8 cellular contexts compared by ENCODE assay signal in genomic region chr1:150926094-150926741, GRCh38. TPM values are rescaled to one million over a fixed set of nuclear protein-coding genes. Genes with fewer than 3 reads are reported as not detected.
A peak's percentile ranks its signal among the peaks of the same experiment; 100 is the strongest.
DNase-seq lines count a peak whose midpoint lies in the region; ATAC-seq and TF ChIP-seq lines count a peak whose summit lies in the region.

Gene SETDB1, plus strand, starts transcription at chr1:150926363. Its CDS starts 1,352 bp downstream, at chr1:150927715.

- peaks cover 37% of the 10 kb centered on the region for H3K36me3 Mint-ChIP-seq in activated CD4-positive, alpha-beta memory T cell treated with anti-CD3 and anti-CD28 coated beads for 36 hours

- DNase-seq in CD1c-positive myeloid dendritic cell (ENCODE audit: extremely low spot score) (peak; percentile 97), NCI-H82 treated with DMSO at 0.1 percent for 48 hours (lab: John Stamatoyannopoulos, UW; ENCODE audit: unreplicated experiment) (peak; percentile 99), dorsolateral prefrontal cortex (peak; percentile 85 to 93 (median 90))
- peak; percentile 98 for DNase-seq in activated CD4-positive, alpha-beta memory T cell treated with anti-CD3 and anti-CD28 coated beads for 36 hours
- DNase-seq in stimulated activated CD4-positive, alpha-beta T cell treated with anti-CD3 and anti-CD28 coated beads, Interleukin-4, amount 100 ng/mL, for 24 hours = peak; percentile 95

- H3K27me3 Mint-ChIP-seq in activated CD4-positive, alpha-beta memory T cell treated with anti-CD3 and anti-CD28 coated beads for 36 hours = no peaks in the 10 kb centered on the region

- H3K27me3 ChIP-seq in dorsolateral prefrontal cortex (no peaks in the 10 kb centered on the region), liver (ENCODE audit: control insufficient read depth in 4 of 4, insufficient read depth in 4 of 4, low read length in 3 of 4) (no peaks in the 10 kb centered on the region)

- H3K27ac Mint-ChIP-seq in activated CD4-positive, alpha-beta memory T cell treated with anti-CD3 and anti-CD28 coated beads for 36 hours = peak within 1 kb of the TSS; percentile 94

- H3K4me3 ChIP-seq in dorsolateral prefrontal cortex = peak within 1 kb of the TSS; percentile 47 to 94 (median 75)
- H3K4me3 ChIP-seq in liver (ENCODE audit: low read depth in 1 of 3, low read length in 3 of 3) = peak within 1 kb of the TSS; percentile 73 to 94 (median 86)

- TF ChIP-seq CTCF in dorsolateral prefrontal cortex (IDR thresholded peaks at IDR 0.05 in 54 of 56, conservative IDR thresholded peaks at IDR 0.05 in 2 of 56; ENCODE audit: low read depth in 1 of 56, partially characterized antibody in 56 of 56) (peak in 52 of 56 donors; percentile 20 to 71 (median 47)), liver (IDR thresholded peaks at IDR 0.05; ENCODE audit: low read depth, low read length, missing input control) (no peak)

- H3K9me3 Mint-ChIP-seq in activated CD4-positive, alpha-beta memory T cell treated with anti-CD3 and anti-CD28 coated beads for 36 hours = no peaks in the 10 kb centered on the region

- TF ChIP-seq RAD21 in liver (IDR thresholded peaks at IDR 0.05) = peak; percentile 52 to 54

- H3K9ac ChIP-seq in liver (ENCODE audit: low read depth in 1 of 2, low read length in 2 of 2) = peak within 1 kb of the TSS; percentile 57 to 74

- peaks cover 21% of the 10 kb centered on the region for H3K4me1 Mint-ChIP-seq in activated CD4-positive, alpha-beta memory T cell treated with anti-CD3 and anti-CD28 coated beads for 36 hours (ENCODE audit: low read depth)

- CTCF ChIA-PET in activated CD4-positive, alpha-beta memory T cell treated with anti-CD3 and anti-CD28 coated beads for 36 hours (lab: Charles Lee) = interaction anchor here (0.6 to 1.7 kb wide), 3 partner anchors 70 to 365 kb away, joined by 3 to 8 read pairs (median 3); no protein-coding TSS in a partner anchor

- POLR2A ChIA-PET in activated CD4-positive, alpha-beta memory T cell treated with anti-CD3 and anti-CD28 coated beads for 36 hours (lab: Charles Lee) = interaction anchor here (0.6 to 1.0 kb wide), 3 partner anchors 40 to 360 kb away, joined by 3 to 4 read pairs (median 4); no protein-coding TSS in a partner anchor

- no peaks in the 10 kb centered on the region for H3K9me3 ChIP-seq in liver (ENCODE audit: control insufficient read depth in 4 of 4, low read length in 3 of 4)

- H3K27ac ChIP-seq in dorsolateral prefrontal cortex (peak within 1 kb of the TSS in 58 of 59 donors; percentile 3 to 92 (median 80)), liver (ENCODE audit: low read depth in 1 of 2, low read length in 2 of 2) (peak within 1 kb of the TSS; percentile 54 to 75)

- H3K36me3 ChIP-seq in liver (ENCODE audit: control insufficient read depth in 4 of 4, insufficient read depth in 3 of 4, low read depth in 1 of 4, low read length in 3 of 4) = peaks cover 7 to 25% (median 19%) of the 10 kb centered on the region in 4 donors

- intact Hi-C loops in activated CD4-positive, alpha-beta memory T cell treated with anti-CD3 and anti-CD28 coated beads for 36 hours (cut with micrococcal nuclease) = loop anchor here (1.0 to 5.0 kb wide), 2 partner anchors 439 to 604 kb away; partner anchors contain the start of genes PRPF3 and TARS2
- intact Hi-C loops in dorsolateral prefrontal cortex (cut with DNase I) = loop anchor here (2.0 to 10.0 kb wide), 5 partner anchors 46 to 291 kb away; partner anchors contain the start of genes ARNT (in 1 of the 2), CERS2 (in 1 of the 2) and PRUNE1 (in 1 of the 2)

- WGBS in liver = under 1% methylated on average over 40 of the region's 40 CpGs

- ATAC-seq in GM19438 (IDR thresholded peaks at IDR 0.05; ENCODE audit: low read depth, unreplicated experiment) = peak; percentile 80
- ATAC-seq in HG03575 (IDR thresholded peaks at IDR 0.05; ENCODE audit: extremely low read depth, insufficient number of reproducible peaks, low FRiP score, unreplicated experiment) = peak; percentile 69

- H3K4me3 Mint-ChIP-seq in activated CD4-positive, alpha-beta memory T cell treated with anti-CD3 and anti-CD28 coated beads for 36 hours = peak within 1 kb of the TSS; percentile 96

- H3K4me1 ChIP-seq in liver (ENCODE audit: control insufficient read depth in 4 of 4, insufficient read depth in 4 of 4, low read length in 3 of 4) = peaks cover 3 to 15% (median 12%) of the 10 kb centered on the region in 4 donors

TF ChIP-seq in liver, 16 proteins besides CTCF, POLR2A, EP300 and RAD21:
- TF ChIP-seq ZBTB33 (IDR thresholded peaks at IDR 0.05) (peak; percentile 96), NR2F2 (IDR thresholded peaks at IDR 0.05) (peak; percentile 68), SP1 (IDR thresholded peaks at IDR 0.05) (peak; percentile 72), HNF4G (IDR thresholded peaks at IDR 0.05) (no peak), YY1 (IDR thresholded peaks at IDR 0.05) (peak; percentile 93), ATF3 (IDR thresholded peaks at IDR 0.05) (peak; percentile 74), TAF1 (conservative IDR thresholded peaks at IDR 0.05) (no peak), HNF4A (conservative IDR thresholded peaks at IDR 0.05) (peak; percentile 58 to 62), FOXA2 (IDR thresholded peaks at IDR 0.05) (no peak), JUND (IDR thresholded peaks at IDR 0.05) (peak in 1 of 2 donors; percentile 2), FOXA1 (IDR thresholded peaks at IDR 0.05) (no peak), GABPA (IDR thresholded peaks at IDR 0.05 in 1 of 2, conservative IDR thresholded peaks at IDR 0.05 in 1 of 2) (peak; percentile 80 to 96), RXRA (IDR thresholded peaks at IDR 0.05) (peak; percentile 80 to 82), EGR1 (IDR thresholded peaks at IDR 0.05; ENCODE audit: low read depth in 2 of 2) (peak; percentile 88 to 95)
- TF ChIP-seq, protein P1, sequence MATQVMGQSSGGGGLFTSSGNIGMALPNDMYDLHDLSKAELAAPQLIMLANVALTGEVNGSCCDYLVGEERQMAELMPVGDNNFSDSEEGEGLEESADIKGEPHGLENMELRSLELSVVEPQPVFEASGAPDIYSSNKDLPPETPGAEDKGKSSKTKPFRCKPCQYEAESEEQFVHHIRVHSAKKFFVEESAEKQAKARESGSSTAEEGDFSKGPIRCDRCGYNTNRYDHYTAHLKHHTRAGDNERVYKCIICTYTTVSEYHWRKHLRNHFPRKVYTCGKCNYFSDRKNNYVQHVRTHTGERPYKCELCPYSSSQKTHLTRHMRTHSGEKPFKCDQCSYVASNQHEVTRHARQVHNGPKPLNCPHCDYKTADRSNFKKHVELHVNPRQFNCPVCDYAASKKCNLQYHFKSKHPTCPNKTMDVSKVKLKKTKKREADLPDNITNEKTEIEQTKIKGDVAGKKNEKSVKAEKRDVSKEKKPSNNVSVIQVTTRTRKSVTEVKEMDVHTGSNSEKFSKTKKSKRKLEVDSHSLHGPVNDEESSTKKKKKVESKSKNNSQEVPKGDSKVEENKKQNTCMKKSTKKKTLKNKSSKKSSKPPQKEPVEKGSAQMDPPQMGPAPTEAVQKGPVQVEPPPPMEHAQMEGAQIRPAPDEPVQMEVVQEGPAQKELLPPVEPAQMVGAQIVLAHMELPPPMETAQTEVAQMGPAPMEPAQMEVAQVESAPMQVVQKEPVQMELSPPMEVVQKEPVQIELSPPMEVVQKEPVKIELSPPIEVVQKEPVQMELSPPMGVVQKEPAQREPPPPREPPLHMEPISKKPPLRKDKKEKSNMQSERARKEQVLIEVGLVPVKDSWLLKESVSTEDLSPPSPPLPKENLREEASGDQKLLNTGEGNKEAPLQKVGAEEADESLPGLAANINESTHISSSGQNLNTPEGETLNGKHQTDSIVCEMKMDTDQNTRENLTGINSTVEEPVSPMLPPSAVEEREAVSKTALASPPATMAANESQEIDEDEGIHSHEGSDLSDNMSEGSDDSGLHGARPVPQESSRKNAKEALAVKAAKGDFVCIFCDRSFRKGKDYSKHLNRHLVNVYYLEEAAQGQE (IDR thresholded peaks at IDR 0.05) = peak; percentile 72
- TF ChIP-seq, protein P2, sequence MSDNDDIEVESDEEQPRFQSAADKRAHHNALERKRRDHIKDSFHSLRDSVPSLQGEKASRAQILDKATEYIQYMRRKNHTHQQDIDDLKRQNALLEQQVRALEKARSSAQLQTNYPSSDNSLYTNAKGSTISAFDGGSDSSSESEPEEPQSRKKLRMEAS (IDR thresholded peaks at IDR 0.05) = peak; percentile 97

RNA-seq across cellular contexts. Expression of gene SETDB1, which starts in this region (rescaled TPM):
- total RNA-seq in activated CD4-positive, alpha-beta memory T cell treated with anti-CD3 and anti-CD28 coated beads for 36 hours = 10 to 100 TPM; 42.3 to 50.0 TPM
- total RNA-seq in dorsolateral prefrontal cortex (10 to 100 TPM; 29.7 to 62.6 (median 42.4) TPM), liver (10 to 100 TPM; 20.8 to 23.7 TPM)
- polyA plus RNA-seq in liver = 1 to 10 TPM; 5.4 to 7.3 TPM

Comparison
In these comparisons a context has a peak if more than half of its experiments do, and no peak if none do; other contexts are left out.
1. Peak in every context shown above with its lines: DNase-seq, ATAC-seq, H3K4me3 ChIP-seq and H3K27ac ChIP-seq.